In genomic region chr13:45046445-45046844, GRCh38 we compare ENCODE assay signal across 11 cellular contexts. TPM values are rescaled to one million over a fixed set of nuclear protein-coding genes. Genes with fewer than 3 reads are reported as not detected.
A peak's percentile ranks its signal among the peaks of the same experiment; 100 is the strongest.
DNase-seq lines count a peak whose midpoint lies in the region; ATAC-seq and TF ChIP-seq lines count a peak whose summit lies in the region.
"Had no signal": no experiment of that assay in that cellular context is flagged by ENCODE, and none has a peak within 500 bp of the region (broad histone marks: within the 10 kb centered on the region; RNA-seq: fewer than 3 reads in every experiment).

No MANE protein-coding gene starts in this region.

- in situ Hi-C loops in mammary epithelial cell (cut with MboI; ENCODE audit: low sequenced_read_pairs in 2 of 2) = loop anchor here (5.0 to 25.0 kb wide), 4 partner anchors 76 to 261 kb away; partner anchors contain the start of gene GTF2F2 (in 1 of the 2)

- no peak overlapping the region for H3K27ac ChIP-seq in ACC112 (ENCODE audit: low read depth, low read length)
- no peak overlapping the region for H3K27ac ChIP-seq in mammary epithelial cell (ENCODE audit: insufficient read depth, low read depth, low read length)

- no peaks in the 10 kb centered on the region for H3K9me3 ChIP-seq in mammary epithelial cell (replicated peaks; ENCODE audit: insufficient read depth, low read length)

- H3K9me3 Mint-ChIP-seq in HFFc6 (no peaks in the 10 kb centered on the region), naive B cell (no peaks in the 10 kb centered on the region)

- H3K27ac Mint-ChIP-seq in HFFc6 (no peak overlapping the region), naive B cell (peak overlapping the region in 1 of 6 donors; percentile 80)

- H3K4me1 ChIP-seq in ACC112 (ENCODE audit: control insufficient read depth, insufficient read depth, low read length, unreplicated experiment) (no peaks in the 10 kb centered on the region), mammary epithelial cell (ENCODE audit: insufficient read depth, low read length) (peaks cover 9% of the 10 kb centered on the region)

- TF ChIP-seq CTCF in HFFc6 (IDR thresholded peaks at IDR 0.05) = no peak
- TF ChIP-seq CTCF in mammary epithelial cell (conservative IDR thresholded peaks at IDR 0.05 in 1 of 2, IDR thresholded peaks at IDR 0.05 in 1 of 2; ENCODE audit: extremely low read depth in 1 of 2, insufficient read depth in 1 of 2, low read depth in 1 of 2, low read length in 2 of 2) = no peak

- BruUV-seq in mammary epithelial cell (replicated peaks; lab: Mats Ljungman, UMichigan) = no TSS peak

- H3K4me3 ChIP-seq in ACC112 (ENCODE audit: low read depth, low read length) (peak overlapping the region; percentile 74), mammary epithelial cell (replicated peaks in 1 of 3; ENCODE audit: insufficient read depth in 1 of 3, low read depth in 2 of 3, low read length in 3 of 3) (no peak overlapping the region)

- H3K4me1 Mint-ChIP-seq in HFFc6 (ENCODE audit: low read depth) = peaks cover 24% of the 10 kb centered on the region
- H3K4me1 Mint-ChIP-seq in naive B cell = peaks cover 16 to 25% (median 16%) of the 10 kb centered on the region in 3 donors

- H3K36me3 ChIP-seq in ACC112 (ENCODE audit: insufficient read depth, low read length) = no peaks in the 10 kb centered on the region
- no peaks in the 10 kb centered on the region for H3K36me3 ChIP-seq in mammary epithelial cell (ENCODE audit: insufficient read depth, low read length)

- H3K27me3 Mint-ChIP-seq in HFFc6 (ENCODE audit: insufficient read depth) (peaks cover 6% of the 10 kb centered on the region; the same call in 1 of the 2 replicates), naive B cell (peaks cover 18 to 40% (median 33%) of the 10 kb centered on the region in 3 donors)

- no peak overlapping the region for H3K9ac ChIP-seq in mammary epithelial cell (ENCODE audit: insufficient read depth, low read length)

- intact Hi-C loops in mammary epithelial cell (cut with micrococcal nuclease) = no loop called here

- H3K4me3 Mint-ChIP-seq in HFFc6 (peak overlapping the region; percentile 89; the same call in 1 of the 2 replicates), naive B cell (peak overlapping the region in 6 of 8 donors; percentile 41 to 78 (median 64))

- CTCF ChIA-PET in mammary epithelial cell (lab: Charles Lee; ENCODE audit: low non-redundant PET) = interaction anchor here (0.6 to 0.7 kb wide), 2 partner anchors 173 to 235 kb away, joined by 7 read pairs; no protein-coding TSS in a partner anchor

- H4K20me1 ChIP-seq in mammary epithelial cell (ENCODE audit: insufficient read depth, low read length) = no peaks in the 10 kb centered on the region

- H3K79me2 ChIP-seq in ACC112 (ENCODE audit: control insufficient read depth, insufficient read depth, low read length, unreplicated experiment) (no peaks in the 10 kb centered on the region), mammary epithelial cell (ENCODE audit: insufficient read depth, low read length) (no peaks in the 10 kb centered on the region)

- H3K36me3 Mint-ChIP-seq in HFFc6 (ENCODE audit: low read depth) = no peaks in the 10 kb centered on the region
- H3K36me3 Mint-ChIP-seq in naive B cell = no peaks in the 10 kb centered on the region

- 53% methylated on average over 4 of the region's 4 CpGs for WGBS in mammary epithelial cell (ENCODE audit: low coverage, missing lambda C conversion rate)

- ATAC-seq in naive B cell (ENCODE audit: low read depth in 2 of 2) (no peak), HG03097 (IDR thresholded peaks at IDR 0.05; ENCODE audit: low FRiP score, unreplicated experiment) (no peak)
- no peak for ATAC-seq in activated CD4-positive, CD25-positive, alpha-beta regulatory T cell treated with anti-CD3 and anti-CD28 coated beads, Interleukin-2, amount 50 U/mL, for 24 hours

- H3K27me3 ChIP-seq in ACC112 (ENCODE audit: insufficient read depth, low read length) (no peaks in the 10 kb centered on the region), mammary epithelial cell (ENCODE audit: insufficient read depth, low read length) (no peaks in the 10 kb centered on the region)

- H2AFZ ChIP-seq in ACC112 (ENCODE audit: low read length, unreplicated experiment) (peak overlapping the region; percentile 83), mammary epithelial cell (ENCODE audit: low read depth, low read length) (peak overlapping the region; percentile 84)

- H3K4me2 ChIP-seq in mammary epithelial cell (ENCODE audit: insufficient read depth, low read depth, low read length) = peak overlapping the region; percentile 94

- DNase-seq in HFFc6 (no peak), mammary epithelial cell (no peak), naive B cell (no peak), OCI-M1 (lab: John Stamatoyannopoulos, UW) (no peak), DMS153 treated with DMSO at 0.1 percent for 48 hours (lab: John Stamatoyannopoulos, UW; ENCODE audit: unreplicated experiment) (no peak)
- DNase-seq: activated CD4-positive, alpha-beta T cell treated with anti-CD3 and anti-CD28 coated beads for 1 hour; NCI-H2227 treated with DMSO at 0.1 percent for 48 hours; occipital lobe had no signal

- dilution Hi-C loops in mammary epithelial cell (cut with HindIII; ENCODE audit: low sequenced_read_pairs) = no loop called here

RNA-seq across cellular contexts. Expression of gene GPALPP1, which starts 57.1 kb away (rescaled TPM):
- 10 to 100 TPM; 22.1 to 25.8 (median 23.5) TPM for total RNA-seq in HFFc6 (2021; fragmentation: NEBNext Ultra II Directional; extraction: Animal tissue kit (Norgen Biotek cat#: 25700))
- total RNA-seq in mammary epithelial cell = 10 to 100 TPM; 21.4 to 26.0 TPM
- polyA plus RNA-seq in mammary epithelial cell (9.2 TPM), naive B cell (ENCODE audit: low read depth in 6 of 6) (10 to 100 TPM; 16.6 to 26.9 (median 21.3) TPM)
- polyA minus RNA-seq in mammary epithelial cell = 21.9 TPM

RNA-seq across cellular contexts. Expression of gene NUFIP1, which starts 57.2 kb away (rescaled TPM):
- 1 to 10 TPM; 5.7 to 8.4 (median 7.3) TPM for total RNA-seq in HFFc6 (2021; fragmentation: NEBNext Ultra II Directional; extraction: Animal tissue kit (Norgen Biotek cat#: 25700))
- total RNA-seq in mammary epithelial cell = 1 to 10 TPM; 2.8 to 9.4 TPM
- polyA plus RNA-seq in mammary epithelial cell (4.0 TPM), naive B cell (ENCODE audit: low read depth in 6 of 6) (1 to 10 TPM; 4.0 to 5.4 (median 4.9) TPM)
- polyA minus RNA-seq in mammary epithelial cell = 2.6 TPM
